20 cellular contexts compared by ENCODE assay signal in genomic region chr2:117737846-117738245, GRCh38.
A peak's percentile ranks its signal among the peaks of the same experiment; 100 is the strongest.
DNase-seq lines count a peak whose midpoint lies in the region; ATAC-seq and TF ChIP-seq lines count a peak whose summit lies in the region.
"Had no signal": no experiment of that assay in that cellular context is flagged by ENCODE, and none has a peak within 500 bp of the region (broad histone marks: within the 10 kb centered on the region; RNA-seq: fewer than 3 reads in every experiment).

No MANE protein-coding gene starts in this region.

- no peak overlapping the region for H2AFZ ChIP-seq in neural cell (ENCODE audit: low read depth, low read length)

- H3K9me3 ChIP-seq in neural cell (ENCODE audit: low read length), result no peaks in the 10 kb centered on the region
- no peaks in the 10 kb centered on the region for H3K9me3 ChIP-seq in vagina
- H3K9me3 ChIP-seq: A549; BLaER1 treated with 17β-estradiol and CSF1 and Interleukin-3, amounts not matched to agents 10 nM and 100 nM; Caco-2 had no signal

- peak; percentile 51 for TF ChIP-seq RAD21 in neural cell (conservative IDR thresholded peaks at IDR 0.05)

- peak; percentile 43 for DNase-seq in DMS 273 (lab: John Stamatoyannopoulos, UW; ENCODE audit: unreplicated experiment)
- DNase-seq in DMS 273 treated with DMSO at 0.1 percent for 48 hours (lab: John Stamatoyannopoulos, UW), result no peak
- peak; percentile 6 for DNase-seq in NCI-H2171 (lab: John Stamatoyannopoulos, UW)
- peak; percentile 53 to 88 for DNase-seq in NCI-H524 (lab: John Stamatoyannopoulos, UW)
- no peak for DNase-seq in activated T-cell treated with anti-CD3 and anti-CD28 coated beads, Interleukin-2, amount 50 U/mL, for 4 hours
- no peak for DNase-seq in vagina (ENCODE audit: extremely low spot score in 2 of 2)
- DNase-seq in effector memory CD8-positive, alpha-beta T cell, result no peak
- DNase-seq: AML-193; Caco-2; Calu3; CD4-positive, alpha-beta T cell; CD8-positive, alpha-beta T cell; DMS79 treated with DMSO at 0.1 percent for 48 hours; GF-D8 had no signal

- peak; percentile 95 for TF ChIP-seq EP300 in neural cell (conservative IDR thresholded peaks at IDR 0.05; ENCODE audit: poor library complexity, severe bottlenecking)

- peaks cover 7% of the 10 kb centered on the region for H3K27me3 Mint-ChIP-seq in activated T-cell treated with anti-CD3 and anti-CD28 coated beads, Interleukin-2, amount 50 U/mL, for 4 hours (ENCODE audit: low read depth)
- H3K27me3 Mint-ChIP-seq in effector memory CD8-positive, alpha-beta T cell, result no peaks in the 10 kb centered on the region

- intact Hi-C loops in vagina (cut with DNase I), result no loop called here

- no peaks in the 10 kb centered on the region for H3F3A ChIP-seq in neural cell (ENCODE audit: insufficient read depth, low read length, poor library complexity, severe bottlenecking)

- no peak for TF ChIP-seq POLR2A in vagina (IDR thresholded peaks at IDR 0.05)

- no peak overlapping the region for H3K4me3 Mint-ChIP-seq in activated T-cell treated with anti-CD3 and anti-CD28 coated beads, Interleukin-2, amount 50 U/mL, for 4 hours
- H3K4me3 Mint-ChIP-seq in effector memory CD8-positive, alpha-beta T cell, result no peak overlapping the region
- H3K4me3 Mint-ChIP-seq: B cell; CD4-positive, alpha-beta T cell; CD8-positive, alpha-beta T cell had no signal

- no peak overlapping the region for H3K9ac ChIP-seq in neural cell (ENCODE audit: low read length)
- H3K9ac ChIP-seq: BLaER1 treated with 17β-estradiol and CSF1 and Interleukin-3, amounts not matched to agents 10 nM and 100 nM had no signal

- H3K36me3 ChIP-seq in neural cell (ENCODE audit: insufficient read depth, low read length) (no peaks in the 10 kb centered on the region), vagina (no peaks in the 10 kb centered on the region)
- H3K36me3 ChIP-seq: BLaER1 treated with 17β-estradiol and CSF1 and Interleukin-3, amounts not matched to agents 10 nM and 100 nM had no signal

- no peaks in the 10 kb centered on the region for H3K9me2 ChIP-seq in neural cell (ENCODE audit: insufficient read depth, low read length)

- TF ChIP-seq CTCF in neural cell (IDR thresholded peaks at IDR 0.05; ENCODE audit: poor library complexity, severe bottlenecking) (peak; percentile 49), vagina (IDR thresholded peaks at IDR 0.05) (no peak)

- no peaks in the 10 kb centered on the region for H3K9me3 Mint-ChIP-seq in activated T-cell treated with anti-CD3 and anti-CD28 coated beads, Interleukin-2, amount 50 U/mL, for 4 hours
- H3K9me3 Mint-ChIP-seq in effector memory CD8-positive, alpha-beta T cell, result no peaks in the 10 kb centered on the region
- H3K9me3 Mint-ChIP-seq: CD4-positive, alpha-beta T cell; CD8-positive, alpha-beta T cell had no signal

- ATAC-seq in activated T-cell treated with anti-CD3 and anti-CD28 coated beads, Interleukin-2, amount 50 U/mL, for 4 hours, result no peak
- no peak for ATAC-seq in effector memory CD8-positive, alpha-beta T cell (replicated peaks)
- ATAC-seq: A549; CD8-positive, alpha-beta T cell had no signal

- H4K20me1 ChIP-seq in neural cell (ENCODE audit: insufficient read depth), result no peaks in the 10 kb centered on the region
- H4K20me1 ChIP-seq: BLaER1 treated with 17β-estradiol and CSF1 and Interleukin-3, amounts not matched to agents 10 nM and 100 nM had no signal

- no peaks in the 10 kb centered on the region for H3K79me2 ChIP-seq in neural cell (replicated peaks; ENCODE audit: insufficient read depth, low read length)

- H3K4me1 Mint-ChIP-seq in activated T-cell treated with anti-CD3 and anti-CD28 coated beads, Interleukin-2, amount 50 U/mL, for 4 hours (ENCODE audit: low read depth), result no peaks in the 10 kb centered on the region
- H3K4me1 Mint-ChIP-seq in effector memory CD8-positive, alpha-beta T cell (ENCODE audit: low read depth in 2 of 2), result no peaks in the 10 kb centered on the region
- H3K4me1 Mint-ChIP-seq: B cell had no signal

- H3K27me3 ChIP-seq in neural cell (ENCODE audit: insufficient read depth, low read depth, low read length) (no peaks in the 10 kb centered on the region), vagina (no peaks in the 10 kb centered on the region)
- H3K27me3 ChIP-seq: BLaER1 treated with 17β-estradiol and CSF1 and Interleukin-3, amounts not matched to agents 10 nM and 100 nM had no signal

- H3K4me3 ChIP-seq in neural cell (ENCODE audit: low read length), result no peak overlapping the region
- H3K4me3 ChIP-seq in vagina, result no peak overlapping the region
- H3K4me3 ChIP-seq: A549; BLaER1 treated with 17β-estradiol and CSF1 and Interleukin-3, amounts not matched to agents 10 nM and 100 nM had no signal

- H3K27ac Mint-ChIP-seq in effector memory CD8-positive, alpha-beta T cell, result no peak overlapping the region
- H3K27ac Mint-ChIP-seq: B cell; CD4-positive, alpha-beta T cell; CD8-positive, alpha-beta T cell had no signal

- H3K4me2 ChIP-seq in neural cell (ENCODE audit: low read length), result no peak overlapping the region
- H3K4me2 ChIP-seq: A549; BLaER1 treated with 17β-estradiol and CSF1 and Interleukin-3, amounts not matched to agents 10 nM and 100 nM had no signal

- H3K4me1 ChIP-seq in vagina, result no peaks in the 10 kb centered on the region
- H3K4me1 ChIP-seq: A549, Caco-2 had no signal

- no peak overlapping the region for H3K27ac ChIP-seq in neural cell (ENCODE audit: low read length)
- no peak overlapping the region for H3K27ac ChIP-seq in vagina
- H3K27ac ChIP-seq: 22Rv1; A549; BLaER1 treated with 17β-estradiol and CSF1 and Interleukin-3, amounts not matched to agents 10 nM and 100 nM; C4-2B had no signal

- no peaks in the 10 kb centered on the region for H3K36me3 Mint-ChIP-seq in activated T-cell treated with anti-CD3 and anti-CD28 coated beads, Interleukin-2, amount 50 U/mL, for 4 hours (ENCODE audit: insufficient read depth)
- H3K36me3 Mint-ChIP-seq in effector memory CD8-positive, alpha-beta T cell (ENCODE audit: insufficient read depth), result no peaks in the 10 kb centered on the region
- H3K36me3 Mint-ChIP-seq: CD8-positive, alpha-beta T cell had no signal

TF ChIP-seq in neural cell, 6 proteins besides CTCF, POLR2A, EP300 and RAD21:
- TF ChIP-seq SMC3 (conservative IDR thresholded peaks at IDR 0.05; ENCODE audit: poor library complexity) (peak; percentile 43), MXI1 (conservative IDR thresholded peaks at IDR 0.05; ENCODE audit: poor library complexity, severe bottlenecking) (no peak), POLR2AphosphoS5 (IDR thresholded peaks at IDR 0.05) (peak; percentile 78), TAF1 (IDR thresholded peaks at IDR 0.05; ENCODE audit: low read depth) (no peak), EZH2 (IDR thresholded peaks at IDR 0.05; ENCODE audit: borderline replicate concordance, insufficient read depth, low read length, poor library complexity, severe bottlenecking) (no peak)
- TF ChIP-seq, protein P1, sequence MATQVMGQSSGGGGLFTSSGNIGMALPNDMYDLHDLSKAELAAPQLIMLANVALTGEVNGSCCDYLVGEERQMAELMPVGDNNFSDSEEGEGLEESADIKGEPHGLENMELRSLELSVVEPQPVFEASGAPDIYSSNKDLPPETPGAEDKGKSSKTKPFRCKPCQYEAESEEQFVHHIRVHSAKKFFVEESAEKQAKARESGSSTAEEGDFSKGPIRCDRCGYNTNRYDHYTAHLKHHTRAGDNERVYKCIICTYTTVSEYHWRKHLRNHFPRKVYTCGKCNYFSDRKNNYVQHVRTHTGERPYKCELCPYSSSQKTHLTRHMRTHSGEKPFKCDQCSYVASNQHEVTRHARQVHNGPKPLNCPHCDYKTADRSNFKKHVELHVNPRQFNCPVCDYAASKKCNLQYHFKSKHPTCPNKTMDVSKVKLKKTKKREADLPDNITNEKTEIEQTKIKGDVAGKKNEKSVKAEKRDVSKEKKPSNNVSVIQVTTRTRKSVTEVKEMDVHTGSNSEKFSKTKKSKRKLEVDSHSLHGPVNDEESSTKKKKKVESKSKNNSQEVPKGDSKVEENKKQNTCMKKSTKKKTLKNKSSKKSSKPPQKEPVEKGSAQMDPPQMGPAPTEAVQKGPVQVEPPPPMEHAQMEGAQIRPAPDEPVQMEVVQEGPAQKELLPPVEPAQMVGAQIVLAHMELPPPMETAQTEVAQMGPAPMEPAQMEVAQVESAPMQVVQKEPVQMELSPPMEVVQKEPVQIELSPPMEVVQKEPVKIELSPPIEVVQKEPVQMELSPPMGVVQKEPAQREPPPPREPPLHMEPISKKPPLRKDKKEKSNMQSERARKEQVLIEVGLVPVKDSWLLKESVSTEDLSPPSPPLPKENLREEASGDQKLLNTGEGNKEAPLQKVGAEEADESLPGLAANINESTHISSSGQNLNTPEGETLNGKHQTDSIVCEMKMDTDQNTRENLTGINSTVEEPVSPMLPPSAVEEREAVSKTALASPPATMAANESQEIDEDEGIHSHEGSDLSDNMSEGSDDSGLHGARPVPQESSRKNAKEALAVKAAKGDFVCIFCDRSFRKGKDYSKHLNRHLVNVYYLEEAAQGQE (IDR thresholded peaks at IDR 0.05; ENCODE audit: borderline replicate concordance), result no peak

Comparison
In these comparisons a context has a peak if more than half of its experiments do, and no peak if none do; other contexts are left out.
1. DNase-seq: peak in DMS 273 (single experiment), NCI-H2171 (single experiment) and NCI-H524 (2 of 2); none in DMS 273 treated with DMSO at 0.1 percent for 48 hours (single experiment), activated T-cell treated with anti-CD3 and anti-CD28 coated beads, Interleukin-2, amount 50 U/mL, for 4 hours (single experiment), vagina (0 of 2) and effector memory CD8-positive, alpha-beta T cell (0 of 3).